ENCODE assay signal across 9 cellular contexts in genomic region chr6:125363360-125364121, GRCh38.
DNase-seq lines count a peak whose midpoint lies in the region; ATAC-seq, FAIRE-seq and TF ChIP-seq lines count a peak whose summit lies in the region.
"Had no signal": no experiment of that assay in that cellular context is flagged by ENCODE, and none has a peak within 500 bp of the region (broad histone marks: within the 10 kb centered on the region; RNA-seq: fewer than 3 reads in every experiment).

No MANE protein-coding gene starts in this region.

- H3K4me1 ChIP-seq in BLaER1 treated with 17β-estradiol and CSF1 and Interleukin-3, amounts not matched to agents 10 nM and 100 nM = peaks cover 15 to 28% (median 24%) of the 10 kb centered on the region in 10 experiments
- H3K4me1 ChIP-seq in kidney (ENCODE audit: control insufficient read depth in 1 of 2, insufficient read depth in 1 of 2, low read depth in 1 of 2, low read length in 2 of 2) = peaks cover 0 to 3% of the 10 kb centered on the region in 2 donors
- H3K4me1 ChIP-seq in spleen = peaks cover 4 to 21% (median 14%) of the 10 kb centered on the region in 6 donors

- H3K4me1 Mint-ChIP-seq in activated T-helper 1 cell treated with anti-CD3 and anti-CD28 coated beads, Interleukin-12 subunit alpha, Interleukin-12 subunit beta, Interleukin-2, Interleukin-4 antibody, amounts not matched to agents 30 ng/mL and 10 ng/mL and 1 ng/mL, durations not matched to agents 14 hours and 24 hours and 36 hours (ENCODE audit: low read depth) = peaks cover 5% of the 10 kb centered on the region

- H3K27me3 ChIP-seq in BLaER1 treated with 17β-estradiol and CSF1 and Interleukin-3, amounts not matched to agents 10 nM and 100 nM = peaks cover 11 to 20% (median 17%) of the 10 kb centered on the region in 11 experiments; a peak in 20 of 22 replicates
- peaks cover 6% of the 10 kb centered on the region for H3K27me3 ChIP-seq in bronchial epithelial cell (ENCODE audit: control insufficient read depth, insufficient read depth, low read length)
- H3K27me3 ChIP-seq in spleen (replicated peaks in 1 of 7) = peaks cover 0 to 42% (median 15%) of the 10 kb centered on the region in 7 donors

- H3K4me3 Mint-ChIP-seq in activated T-helper 1 cell treated with anti-CD3 and anti-CD28 coated beads, Interleukin-12 subunit alpha, Interleukin-12 subunit beta, Interleukin-2, Interleukin-4 antibody, amounts not matched to agents 30 ng/mL and 10 ng/mL and 1 ng/mL, durations not matched to agents 14 hours and 24 hours and 36 hours = no peak overlapping the region

- peaks cover 51% of the 10 kb centered on the region for H3K27me3 Mint-ChIP-seq in activated T-helper 1 cell treated with anti-CD3 and anti-CD28 coated beads, Interleukin-12 subunit alpha, Interleukin-12 subunit beta, Interleukin-2, Interleukin-4 antibody, amounts not matched to agents 30 ng/mL and 10 ng/mL and 1 ng/mL, durations not matched to agents 14 hours and 24 hours and 36 hours (ENCODE audit: insufficient read depth)

- no peak for TF ChIP-seq POLR2A in spleen (IDR thresholded peaks at IDR 0.05)

- TF ChIP-seq CTCF in bronchial epithelial cell (IDR thresholded peaks at IDR 0.05; ENCODE audit: insufficient read depth, low read length, severe bottlenecking) (no peak), kidney (IDR thresholded peaks at IDR 0.05; ENCODE audit: borderline replicate concordance, extremely low read depth, insufficient read depth) (no peak), spleen (IDR thresholded peaks at IDR 0.05 in 8 of 11, conservative IDR thresholded peaks at IDR 0.05 in 3 of 11) (no peak)

- no peaks in the 10 kb centered on the region for H4K20me1 ChIP-seq in BLaER1 treated with 17β-estradiol and CSF1 and Interleukin-3, amounts not matched to agents 10 nM and 100 nM

- H3K36me3 Mint-ChIP-seq in activated T-helper 1 cell treated with anti-CD3 and anti-CD28 coated beads, Interleukin-12 subunit alpha, Interleukin-12 subunit beta, Interleukin-2, Interleukin-4 antibody, amounts not matched to agents 30 ng/mL and 10 ng/mL and 1 ng/mL, durations not matched to agents 14 hours and 24 hours and 36 hours (ENCODE audit: low read depth) = no peaks in the 10 kb centered on the region

- intact Hi-C loops in kidney (cut with DNase I) = no loop called here
- intact Hi-C loops in spleen (cut with DNase I; ENCODE audit: low total_unique reads) = no loop called here
- intact Hi-C loops in activated T-helper 1 cell treated with anti-CD3 and anti-CD28 coated beads, Interleukin-12 subunit alpha, Interleukin-12 subunit beta, Interleukin-2, Interleukin-4 antibody, amounts not matched to agents 30 ng/mL and 10 ng/mL and 1 ng/mL, durations not matched to agents 14 hours and 24 hours and 36 hours (cut with micrococcal nuclease) = no loop called here

- 12 to 15% (median 13%) methylated on average over 38 to 43 of the region's 43 CpGs for WGBS in spleen, 5 donors

- no peaks in the 10 kb centered on the region for H3K9me3 Mint-ChIP-seq in activated T-helper 1 cell treated with anti-CD3 and anti-CD28 coated beads, Interleukin-12 subunit alpha, Interleukin-12 subunit beta, Interleukin-2, Interleukin-4 antibody, amounts not matched to agents 30 ng/mL and 10 ng/mL and 1 ng/mL, durations not matched to agents 14 hours and 24 hours and 36 hours
- H3K9me3 Mint-ChIP-seq: activated naive CD4-positive, alpha-beta T cell treated with anti-CD3 and anti-CD28 coated beads, Interleukin-2, amount 50 U/mL, for 72 hours had no signal

- H3K36me3 ChIP-seq in BLaER1 treated with 17β-estradiol and CSF1 and Interleukin-3, amounts not matched to agents 10 nM and 100 nM = no peaks in the 10 kb centered on the region
- H3K36me3 ChIP-seq in bronchial epithelial cell (ENCODE audit: control insufficient read depth, insufficient read depth, low read length) (no peaks in the 10 kb centered on the region), kidney (ENCODE audit: control insufficient read depth in 1 of 2, insufficient read depth in 2 of 2, low read length in 2 of 2) (no peaks in the 10 kb centered on the region), spleen (no peaks in the 10 kb centered on the region)

- no peak for ATAC-seq in HG03469 (IDR thresholded peaks at IDR 0.05; ENCODE audit: unreplicated experiment)

- H3K4me3 ChIP-seq in BLaER1 treated with 17β-estradiol and CSF1 and Interleukin-3, amounts not matched to agents 10 nM and 100 nM = peak overlapping the region; percentile 41 to 67 (median 56)
- H3K4me3 ChIP-seq in bronchial epithelial cell (ENCODE audit: low read depth, low read length) (peak overlapping the region; percentile 35), kidney (ENCODE audit: low read length in 2 of 2) (peak overlapping the region; percentile 21 to 62), spleen (peak overlapping the region; percentile 11 to 64 (median 26))

- no peaks in the 10 kb centered on the region for H3K9me3 ChIP-seq in BLaER1 treated with 17β-estradiol and CSF1 and Interleukin-3, amounts not matched to agents 10 nM and 100 nM (replicated peaks in 1 of 11)
- H3K9me3 ChIP-seq in kidney (ENCODE audit: control insufficient read depth in 1 of 2, low read length in 2 of 2) (no peaks in the 10 kb centered on the region), spleen (no peaks in the 10 kb centered on the region)

- peak overlapping the region; percentile 90 to 99 (median 95) for H3K4me2 ChIP-seq in BLaER1 treated with 17β-estradiol and CSF1 and Interleukin-3, amounts not matched to agents 10 nM and 100 nM

- DNase-seq in NCI-H1417 treated with DMSO at 0.1 percent for 48 hours (lab: John Stamatoyannopoulos, UW) (peak; percentile 59), bronchial epithelial cell (ENCODE audit: low read depth) (peak; percentile 9), kidney (peak; percentile 73), spleen (peak; percentile 72), SKM-1 (lab: John Stamatoyannopoulos, UW; ENCODE audit: unreplicated experiment) (no peak)
- DNase-seq in activated T-helper 1 cell treated with anti-CD3 and anti-CD28 coated beads, Interleukin-12 subunit alpha, Interleukin-12 subunit beta, Interleukin-2, Interleukin-4 antibody, amounts not matched to agents 30 ng/mL and 10 ng/mL and 1 ng/mL, durations not matched to agents 14 hours and 24 hours and 36 hours (ENCODE audit: low spot score) = no peak

- no peak overlapping the region for H3K27ac Mint-ChIP-seq in activated T-helper 1 cell treated with anti-CD3 and anti-CD28 coated beads, Interleukin-12 subunit alpha, Interleukin-12 subunit beta, Interleukin-2, Interleukin-4 antibody, amounts not matched to agents 30 ng/mL and 10 ng/mL and 1 ng/mL, durations not matched to agents 14 hours and 24 hours and 36 hours
- H3K27ac Mint-ChIP-seq: activated naive CD4-positive, alpha-beta T cell treated with anti-CD3 and anti-CD28 coated beads, Interleukin-2, amount 50 U/mL, for 72 hours had no signal

- peak overlapping the region in 5 of 11 experiments; percentile 12 to 50 (median 29); a peak in 6 of 22 replicates for H3K27ac ChIP-seq in BLaER1 treated with 17β-estradiol and CSF1 and Interleukin-3, amounts not matched to agents 10 nM and 100 nM
- peak overlapping the region in 1 of 2 donors; percentile 38 for H3K27ac ChIP-seq in kidney (ENCODE audit: low read depth in 2 of 2, low read length in 2 of 2)
- H3K27ac ChIP-seq in spleen = peak overlapping the region in 4 of 8 donors; percentile 27 to 61 (median 40)

- no peak for FAIRE-seq in bronchial epithelial cell (lab: Jason Lieb, UNC)
- no peak for FAIRE-seq in kidney (lab: Jason Lieb, UNC)

- H3K9ac ChIP-seq in BLaER1 treated with 17β-estradiol and CSF1 and Interleukin-3, amounts not matched to agents 10 nM and 100 nM = peak overlapping the region; percentile 46 to 73 (median 60); a peak in 20 of 22 replicates
- H3K9ac ChIP-seq in kidney (ENCODE audit: low read length in 2 of 2) = peak overlapping the region in 1 of 2 donors; percentile 10

Comparison
In these comparisons a context has a peak if more than half of its experiments do, and no peak if none do; other contexts are left out.
1. DNase-seq: peak in NCI-H1417 treated with DMSO at 0.1 percent for 48 hours (single experiment), bronchial epithelial cell (single experiment), kidney (single experiment) and spleen (single experiment); none in SKM-1 (single experiment) and activated T-helper 1 cell treated with anti-CD3 and anti-CD28 coated beads, Interleukin-12 subunit alpha, Interleukin-12 subunit beta, Interleukin-2, Interleukin-4 antibody, amounts not matched to agents 30 ng/mL and 10 ng/mL and 1 ng/mL, durations not matched to agents 14 hours and 24 hours and 36 hours (single experiment).
2. Peak in every context shown above with its lines, with median percentiles within 50 percentile points of each other: H3K4me3 ChIP-seq.